Comparison of ENCODE assay signal across 17 cellular contexts in the genomic region with DNA sequence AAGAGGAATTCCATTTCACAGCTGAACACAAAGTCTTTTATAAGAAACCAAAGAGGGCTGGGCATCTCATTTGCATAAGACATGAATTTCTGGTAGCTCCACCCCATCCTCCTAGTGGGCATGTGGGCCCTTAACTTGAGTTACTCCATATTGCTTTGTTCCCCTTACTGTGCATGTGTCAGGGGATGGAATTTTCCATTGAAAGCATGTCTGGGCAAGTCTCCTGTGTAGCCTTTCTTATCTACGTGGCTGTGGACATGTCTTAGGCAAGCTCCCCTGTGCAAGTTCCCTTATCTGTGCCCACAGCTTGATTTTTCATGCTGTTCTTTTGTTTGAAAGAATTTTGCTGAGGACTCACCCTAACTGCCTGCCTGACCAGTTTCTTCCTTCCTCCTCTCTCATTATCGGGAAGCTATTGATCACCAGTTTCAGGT.
DNase-seq lines count a peak whose midpoint lies in the region; ATAC-seq, FAIRE-seq and TF ChIP-seq lines count a peak whose summit lies in the region.
"Had no signal": no experiment of that assay in that cellular context is flagged by ENCODE, and none has a peak within 500 bp of the region (broad histone marks: within the 10 kb centered on the region; RNA-seq: fewer than 3 reads in every experiment).

No MANE protein-coding gene starts in this region.

- no peak overlapping the region for H3K9ac ChIP-seq in HCT116 (ENCODE audit: low read length)
- no peak overlapping the region for H3K9ac ChIP-seq in astrocyte (ENCODE audit: low read length)
- H3K9ac ChIP-seq: KMS-11 had no signal

- FAIRE-seq in astrocyte (lab: Jason Lieb, UNC), result no peak

- no peaks in the 10 kb centered on the region for H3K9me2 ChIP-seq in HCT116 (ENCODE audit: insufficient read depth)

- ATAC-seq in HCT116 (no peak), foreskin keratinocyte (peak; percentile 51), GM18868 (IDR thresholded peaks at IDR 0.05; ENCODE audit: unreplicated experiment) (no peak), body of pancreas (no peak), HG03159 (IDR thresholded peaks at IDR 0.05; ENCODE audit: unreplicated experiment) (no peak)
- ATAC-seq: natural killer cell had no signal

- H4K20me1 ChIP-seq in HCT116 (ENCODE audit: insufficient read depth) (no peaks in the 10 kb centered on the region), astrocyte (ENCODE audit: insufficient read depth, low read length) (no peaks in the 10 kb centered on the region)

- 69 to 72% methylated on average over 2 of the region's 2 CpGs for WGBS in body of pancreas, 2 donors

- H3K4me1 ChIP-seq in HCT116 (ENCODE audit: control insufficient read depth in 1 of 2, insufficient read depth in 2 of 2, low read length in 2 of 2), result no peaks in the 10 kb centered on the region
- no peaks in the 10 kb centered on the region for H3K4me1 ChIP-seq in astrocyte (ENCODE audit: insufficient read depth, low read length)
- no peaks in the 10 kb centered on the region for H3K4me1 ChIP-seq in foreskin keratinocyte
- H3K4me1 ChIP-seq in body of pancreas, result no peaks in the 10 kb centered on the region

- POLR2A ChIA-PET in HCT116 (lab: Charles Lee), result interaction anchor here (1.4 kb wide), 1 partner anchor 27 kb away, joined by 3 read pairs; no protein-coding TSS in a partner anchor

- H3K79me2 ChIP-seq in HCT116 (ENCODE audit: insufficient read depth, low read length) (no peaks in the 10 kb centered on the region), astrocyte (ENCODE audit: insufficient read depth, low read length) (no peaks in the 10 kb centered on the region)

- peaks cover 2% of the 10 kb centered on the region for H3K27me3 Mint-ChIP-seq in astrocyte (ENCODE audit: low read depth, unreplicated experiment)
- H3K27me3 Mint-ChIP-seq: dendritic cell treated with granulocyte-macrophage colony-stimulating factor and Interleukin-4, amounts not matched to agents 40 ng/mL and 50 ng/mL, for 4 days had no signal

- H3K36me3 ChIP-seq in HCT116 (ENCODE audit: control insufficient read depth in 1 of 2, insufficient read depth in 2 of 2, low read length in 2 of 2) (no peaks in the 10 kb centered on the region), astrocyte (ENCODE audit: insufficient read depth, low read length) (no peaks in the 10 kb centered on the region), body of pancreas (replicated peaks in 1 of 2; ENCODE audit: insufficient read depth in 1 of 2, low read depth in 2 of 2) (no peaks in the 10 kb centered on the region)

- 0 out of 4 replicates have a peak, but pooled peaks cover 0 to 3% of the 10 kb centered on the region in 2 experiments for H3K9me3 ChIP-seq in HCT116 (ENCODE audit: control insufficient read depth in 1 of 2, insufficient read depth in 1 of 2, low read depth in 1 of 2, low read length in 2 of 2)
- H3K9me3 ChIP-seq in astrocyte (ENCODE audit: insufficient read depth, low read depth, low read length), result peaks cover 4% of the 10 kb centered on the region
- no peaks in the 10 kb centered on the region for H3K9me3 ChIP-seq in body of pancreas

- H2AFZ ChIP-seq in HCT116 (ENCODE audit: low read depth, low read length, poor library complexity, severe bottlenecking) (peak overlapping the region; percentile 14), astrocyte (ENCODE audit: low read depth, low read length) (peak overlapping the region; percentile 16)

- H3K9me3 Mint-ChIP-seq in astrocyte (ENCODE audit: unreplicated experiment), result peaks cover 15% of the 10 kb centered on the region
- H3K9me3 Mint-ChIP-seq: natural killer cell had no signal

- TF ChIP-seq CTCF in HCT116 (IDR thresholded peaks at IDR 0.05 in 2 of 3, conservative IDR thresholded peaks at IDR 0.05 in 1 of 3; ENCODE audit: borderline replicate concordance in 1 of 3, insufficient read depth in 1 of 3, low read depth in 2 of 3, low read length in 2 of 3) (no peak), astrocyte (IDR thresholded peaks at IDR 0.05; ENCODE audit: insufficient read depth, low read depth, low read length) (no peak), foreskin keratinocyte (conservative IDR thresholded peaks at IDR 0.05) (no peak), body of pancreas (IDR thresholded peaks at IDR 0.05) (no peak)

- BruUV-seq in HCT116 (replicated peaks; lab: Mats Ljungman, UMichigan), result no TSS peak

- peaks cover 11% of the 10 kb centered on the region for H3K4me1 Mint-ChIP-seq in astrocyte (ENCODE audit: low read depth, unreplicated experiment)
- H3K4me1 Mint-ChIP-seq: natural killer cell had no signal

- no peak overlapping the region for H3K4me3 ChIP-seq in HCT116 (replicated peaks in 1 of 2; ENCODE audit: low read depth in 1 of 2, low read length in 2 of 2)
- no peak overlapping the region for H3K4me3 ChIP-seq in astrocyte (ENCODE audit: insufficient read depth, low read depth, low read length)
- H3K4me3 ChIP-seq in body of pancreas, result no peak overlapping the region

- TF ChIP-seq RAD21 in HCT116 (IDR thresholded peaks at IDR 0.05; ENCODE audit: low read depth), result no peak

- DNase-seq in HCT116 (ENCODE audit: low read depth, low spot score), result no peak
- DNase-seq in NCI-H226, result peak; percentile 37
- DNase-seq in astrocyte (ENCODE audit: low read depth), result peak; percentile 45
- DNase-seq in foreskin keratinocyte, result peak; percentile 77 to 78
- DNase-seq in EL, result no peak
- DNase-seq in body of pancreas, result no peak
- DNase-seq: activated CD4-positive, alpha-beta T cell treated with anti-CD3 and anti-CD28 coated beads for 48 hours; head of caudate nucleus; natural killer cell; NCI-H146; posterior cingulate gyrus; SIG-M5; T1000 had no signal

- intact Hi-C loops in HCT116 (cut with micrococcal nuclease) (no loop called here), body of pancreas (cut with DNase I) (no loop called here)

- H3K4me2 ChIP-seq in HCT116 (ENCODE audit: low read length), result no peak overlapping the region
- H3K4me2 ChIP-seq in astrocyte (ENCODE audit: low read length), result no peak overlapping the region
- H3K4me2 ChIP-seq: KMS-11 had no signal

- CTCF ChIA-PET in HCT116 (lab: Charles Lee), result no interaction called here

- H3K27ac ChIP-seq in HCT116 (ENCODE audit: low read depth, low read length), result no peak overlapping the region
- no peak overlapping the region for H3K27ac ChIP-seq in astrocyte (ENCODE audit: low read depth, low read length)
- peak overlapping the region; percentile 43 for H3K27ac ChIP-seq in foreskin keratinocyte
- H3K27ac ChIP-seq in body of pancreas, result no peak overlapping the region
- H3K27ac ChIP-seq: KMS-11 had no signal

- no peaks in the 10 kb centered on the region for H3K27me3 ChIP-seq in HCT116 (ENCODE audit: insufficient read depth, low read length)
- no peaks in the 10 kb centered on the region for H3K27me3 ChIP-seq in astrocyte (ENCODE audit: insufficient read depth, low read length)
- no peaks in the 10 kb centered on the region for H3K27me3 ChIP-seq in foreskin keratinocyte
- H3K27me3 ChIP-seq in body of pancreas, result no peaks in the 10 kb centered on the region

- TF ChIP-seq POLR2A in HCT116 (IDR thresholded peaks at IDR 0.05; ENCODE audit: borderline replicate concordance, extremely low read depth, insufficient read depth, insufficient read length) (no peak), body of pancreas (IDR thresholded peaks at IDR 0.05) (no peak)

- no peak overlapping the region for H3K27ac Mint-ChIP-seq in astrocyte (ENCODE audit: unreplicated experiment)
- H3K27ac Mint-ChIP-seq: dendritic cell treated with granulocyte-macrophage colony-stimulating factor and Interleukin-4, amounts not matched to agents 40 ng/mL and 50 ng/mL, for 4 days; natural killer cell had no signal

- no peak overlapping the region for H3K4me3 Mint-ChIP-seq in astrocyte (ENCODE audit: unreplicated experiment)
- H3K4me3 Mint-ChIP-seq: dendritic cell treated with granulocyte-macrophage colony-stimulating factor and Interleukin-4, amounts not matched to agents 40 ng/mL and 50 ng/mL, for 4 days; natural killer cell had no signal

- H3K36me3 Mint-ChIP-seq in astrocyte (ENCODE audit: low read depth, unreplicated experiment), result peaks cover 5% of the 10 kb centered on the region
- H3K36me3 Mint-ChIP-seq: natural killer cell had no signal

- RAD21 ChIA-PET in HCT116 (lab: Charles Lee; ENCODE audit: low non-redundant PET in 1 of 2, low total read pairs in 2 of 2, uncharacterized antibody in 2 of 2, unreplicated experiment in 2 of 2), result no interaction called here

TF ChIP-seq in HCT116, 20 proteins besides CTCF, POLR2A, EP300 and RAD21 (continues in another document):
- TF ChIP-seq EGR1 (IDR thresholded peaks at IDR 0.05; ENCODE audit: low read depth) (no peak), POLR2AphosphoS5 (IDR thresholded peaks at IDR 0.05; ENCODE audit: low read depth, low read length) (no peak), CEBPB (IDR thresholded peaks at IDR 0.05; ENCODE audit: low read depth) (no peak), SP1 (IDR thresholded peaks at IDR 0.05; ENCODE audit: low read depth) (no peak), EZH2 (IDR thresholded peaks at IDR 0.05) (no peak), FOSL1 (IDR thresholded peaks at IDR 0.05; ENCODE audit: low read depth) (no peak), YY1 (IDR thresholded peaks at IDR 0.05; ENCODE audit: extremely low read depth, insufficient replicate concordance, low read depth, low read length) (no peak), TCF7L2 (IDR thresholded peaks at IDR 0.05; ENCODE audit: borderline replicate concordance, extremely low read depth, insufficient read depth, insufficient read length) (no peak), JUND (IDR thresholded peaks at IDR 0.05) (no peak), ELF1 (IDR thresholded peaks at IDR 0.05; ENCODE audit: borderline replicate concordance, low read depth) (no peak), ZFX (IDR thresholded peaks at IDR 0.05) (no peak), SIN3A (IDR thresholded peaks at IDR 0.05; ENCODE audit: low read depth) (no peak), ZNF274 (IDR thresholded peaks at IDR 0.05; ENCODE audit: low read depth, low read length) (no peak), EZH2phosphoT487 (IDR thresholded peaks at IDR 0.05; ENCODE audit: borderline replicate concordance) (no peak), SRF (IDR thresholded peaks at IDR 0.05; ENCODE audit: low read depth) (no peak)
- TF ChIP-seq, protein P1, sequence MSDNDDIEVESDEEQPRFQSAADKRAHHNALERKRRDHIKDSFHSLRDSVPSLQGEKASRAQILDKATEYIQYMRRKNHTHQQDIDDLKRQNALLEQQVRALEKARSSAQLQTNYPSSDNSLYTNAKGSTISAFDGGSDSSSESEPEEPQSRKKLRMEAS (IDR thresholded peaks at IDR 0.05), result no peak
- TF ChIP-seq, protein P2, sequence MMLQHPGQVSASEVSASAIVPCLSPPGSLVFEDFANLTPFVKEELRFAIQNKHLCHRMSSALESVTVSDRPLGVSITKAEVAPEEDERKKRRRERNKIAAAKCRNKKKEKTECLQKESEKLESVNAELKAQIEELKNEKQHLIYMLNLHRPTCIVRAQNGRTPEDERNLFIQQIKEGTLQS (IDR thresholded peaks at IDR 0.05), result no peak

Comparison
In these comparisons a context has a peak if more than half of its experiments do, and no peak if none do; other contexts are left out.
1. DNase-seq: peak in NCI-H226 (single experiment), astrocyte (single experiment) and foreskin keratinocyte (2 of 2); none in HCT116 (single experiment), EL (single experiment) and body of pancreas (0 of 4).